2 cellular contexts compared by ENCODE assay signal in genomic region chr1:53704804-53705445, GRCh38.
TF ChIP-seq lines count a peak whose summit lies in the region.

No MANE protein-coding gene starts in this region.

TF ChIP-seq in GM23338, 12 proteins besides CTCF, POLR2A, EP300 and RAD21 (continued from another document):
- TF ChIP-seq, protein P1, sequence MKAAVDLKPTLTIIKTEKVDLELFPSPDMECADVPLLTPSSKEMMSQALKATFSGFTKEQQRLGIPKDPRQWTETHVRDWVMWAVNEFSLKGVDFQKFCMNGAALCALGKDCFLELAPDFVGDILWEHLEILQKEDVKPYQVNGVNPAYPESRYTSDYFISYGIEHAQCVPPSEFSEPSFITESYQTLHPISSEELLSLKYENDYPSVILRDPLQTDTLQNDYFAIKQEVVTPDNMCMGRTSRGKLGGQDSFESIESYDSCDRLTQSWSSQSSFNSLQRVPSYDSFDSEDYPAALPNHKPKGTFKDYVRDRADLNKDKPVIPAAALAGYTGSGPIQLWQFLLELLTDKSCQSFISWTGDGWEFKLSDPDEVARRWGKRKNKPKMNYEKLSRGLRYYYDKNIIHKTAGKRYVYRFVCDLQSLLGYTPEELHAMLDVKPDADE (IDR thresholded peaks at IDR 0.05) = no peak
- TF ChIP-seq POLR2AphosphoS5 (IDR thresholded peaks at IDR 0.05; ENCODE audit: low read depth) (no peak), ZNF331 (CRISPR knock-in tag; IDR thresholded peaks at IDR 0.05; ENCODE audit: low read depth) (no peak)

TF ChIP-seq in K562, 482 proteins besides CTCF, POLR2A, EP300 and RAD21 (continued from another document):
- TF ChIP-seq, protein P2, sequence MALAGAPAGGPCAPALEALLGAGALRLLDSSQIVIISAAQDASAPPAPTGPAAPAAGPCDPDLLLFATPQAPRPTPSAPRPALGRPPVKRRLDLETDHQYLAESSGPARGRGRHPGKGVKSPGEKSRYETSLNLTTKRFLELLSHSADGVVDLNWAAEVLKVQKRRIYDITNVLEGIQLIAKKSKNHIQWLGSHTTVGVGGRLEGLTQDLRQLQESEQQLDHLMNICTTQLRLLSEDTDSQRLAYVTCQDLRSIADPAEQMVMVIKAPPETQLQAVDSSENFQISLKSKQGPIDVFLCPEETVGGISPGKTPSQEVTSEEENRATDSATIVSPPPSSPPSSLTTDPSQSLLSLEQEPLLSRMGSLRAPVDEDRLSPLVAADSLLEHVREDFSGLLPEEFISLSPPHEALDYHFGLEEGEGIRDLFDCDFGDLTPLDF (CRISPR knock-in tag; IDR thresholded peaks at IDR 0.05) = no peak
- TF ChIP-seq XRCC4 (IDR thresholded peaks at IDR 0.05; ENCODE audit: extremely low read depth, insufficient read depth, insufficient read length) = no peak
- no peak for TF ChIP-seq ADNP (tag; IDR thresholded peaks at IDR 0.05)
- no peak for TF ChIP-seq PHF20 (IDR thresholded peaks at IDR 0.05; ENCODE audit: partially characterized antibody)
- no peak for TF ChIP-seq ZNF79 (CRISPR knock-in tag; IDR thresholded peaks at IDR 0.05; ENCODE audit: low read depth)
